8 cellular contexts compared by ENCODE assay signal in genomic region chr9:5920860-5921328, GRCh38. TPM values are rescaled to one million over a fixed set of nuclear protein-coding genes. Genes with fewer than 3 reads are reported as not detected.
A peak's percentile ranks its signal among the peaks of the same experiment; 100 is the strongest.
DNase-seq lines count a peak whose midpoint lies in the region; ATAC-seq and TF ChIP-seq lines count a peak whose summit lies in the region.

No MANE protein-coding gene starts in this region.

- TF ChIP-seq CTCF in BJ (IDR thresholded peaks at IDR 0.05; ENCODE audit: insufficient read depth, low read depth, low read length) (no peak), RWPE1 (conservative IDR thresholded peaks at IDR 0.05; ENCODE audit: low read depth) (no peak)

- H3K36me3 ChIP-seq in BJ (ENCODE audit: control insufficient read depth, insufficient read depth, low read length) = peaks cover 8% of the 10 kb centered on the region
- peaks cover 38% of the 10 kb centered on the region for H3K36me3 ChIP-seq in effector memory CD4-positive, alpha-beta T cell (ENCODE audit: control insufficient read depth, insufficient read depth, low read length)

- no peaks in the 10 kb centered on the region for H3K9me3 ChIP-seq in effector memory CD4-positive, alpha-beta T cell (ENCODE audit: control insufficient read depth, low read length)

- DNase-seq in BJ (ENCODE audit: low read depth) (peak; percentile 12), MV-4-11 (lab: John Stamatoyannopoulos, UW) (peak; percentile 62), NCI-H2029 treated with DMSO at 0.1 percent for 48 hours (lab: John Stamatoyannopoulos, UW) (no peak), RWPE1 (ENCODE audit: low spot score) (no peak), NCI-H1105 (lab: John Stamatoyannopoulos, UW) (no peak)
- DNase-seq in effector memory CD4-positive, alpha-beta T cell = no peak

- ATAC-seq in GM18907 (IDR thresholded peaks at IDR 0.05; ENCODE audit: unreplicated experiment) (peak; percentile 87), HG02759 (IDR thresholded peaks at IDR 0.05; ENCODE audit: unreplicated experiment) (peak; percentile 89)

- no peaks in the 10 kb centered on the region for H3K27me3 ChIP-seq in BJ (ENCODE audit: control insufficient read depth, insufficient read depth, low read length)
- H3K27me3 ChIP-seq in effector memory CD4-positive, alpha-beta T cell (replicated peaks; ENCODE audit: control insufficient read depth, insufficient read depth, low read length, poor library complexity, severe bottlenecking) = no peaks in the 10 kb centered on the region

- H3K27ac ChIP-seq in RWPE1 = no peak overlapping the region
- H3K27ac ChIP-seq in effector memory CD4-positive, alpha-beta T cell (ENCODE audit: insufficient read depth, low read length, poor library complexity, severe bottlenecking) = no peak overlapping the region

- CTCF ChIA-PET in BJ (lab: Yijun Ruan, JAX) = interaction anchor here (2.0 kb wide), 1 partner anchor 35 kb away, joined by 9 read pairs; no protein-coding TSS in a partner anchor
- CTCF ChIA-PET in RWPE1 (lab: Yijun Ruan, JAX) = no interaction called here

- H3K4me3 ChIP-seq in BJ (ENCODE audit: low read depth, low read length) = no peak overlapping the region
- H3K4me3 ChIP-seq in effector memory CD4-positive, alpha-beta T cell (ENCODE audit: insufficient read depth, low read depth, low read length, poor library complexity, severe bottlenecking) = no peak overlapping the region

- H3K4me1 ChIP-seq in effector memory CD4-positive, alpha-beta T cell (ENCODE audit: control insufficient read depth, insufficient read depth, low read length, poor library complexity, severe bottlenecking) = no peaks in the 10 kb centered on the region

- POLR2A ChIA-PET in BJ (lab: Charles Lee) = interaction anchor here (0.6 kb wide), 2 partner anchors 68 to 300 kb away, joined by 3 to 7 read pairs; no protein-coding TSS in a partner anchor
- POLR2A ChIA-PET in RWPE1 (lab: Yijun Ruan, JAX; ENCODE audit: low non-redundant PET) = no interaction called here

RNA-seq across cellular contexts. Expression of gene MLANA, which starts 30.2 kb away (rescaled TPM):
- not detected in 2 replicates for polyA plus RNA-seq in BJ (2011; rRNA removed)
- polyA minus RNA-seq in BJ (2011; rRNA and poly(A)+ RNA removed) = not detected in 2 replicates

Comparison
In these comparisons a context has a peak if more than half of its experiments do, and no peak if none do; other contexts are left out.
1. DNase-seq: peak in BJ (single experiment) and MV-4-11 (single experiment); none in NCI-H2029 treated with DMSO at 0.1 percent for 48 hours (single experiment), RWPE1 (single experiment), effector memory CD4-positive, alpha-beta T cell (0 of 3) and NCI-H1105 (single experiment).